29 cellular contexts compared by ENCODE assay signal in the genomic region with DNA sequence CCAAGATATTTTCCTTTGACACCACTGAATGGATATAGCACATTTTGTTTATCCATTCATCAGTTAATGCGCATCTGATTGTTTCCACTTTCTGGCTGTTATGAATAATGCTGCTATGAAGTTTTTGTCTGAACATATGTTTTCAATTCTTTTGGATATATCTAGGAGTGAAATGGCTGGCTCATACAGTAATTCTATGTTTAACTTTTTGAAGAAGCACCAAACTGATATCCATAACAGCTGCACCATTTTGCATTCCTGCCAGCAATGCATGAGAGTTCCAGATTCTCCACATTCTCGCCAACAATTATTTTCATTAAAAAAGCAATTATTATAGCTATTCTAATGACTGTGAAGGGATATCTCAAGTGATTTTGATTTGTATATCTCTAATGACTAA.
"Had no signal": no experiment of that assay in that cellular context is flagged by ENCODE, and none has a peak within 500 bp of the region (broad histone marks: within the 10 kb centered on the region; RNA-seq: fewer than 3 reads in every experiment).

No MANE protein-coding gene starts in this region.

- H3K27ac Mint-ChIP-seq: naive thymus-derived CD4-positive, alpha-beta T cell; natural killer cell; neural progenitor cell; progenitor cell of endocrine pancreas; stimulated activated effector memory CD8-positive, alpha-beta T cell treated with anti-CD3 and anti-CD28 coated beads, Interleukin-12 subunit alpha, Interleukin-12 subunit beta, amount 100 ng/mL, for 72 hours; stimulated activated naive B cell treated with anti-CD40 and anti-IgM and Interleukin-4, amounts not matched to agents 10 μg/mL and 1 μg/mL and 100 μg/mL, for 72 hours; stimulated activated naive CD8-positive, alpha-beta T cell treated with anti-CD3 and anti-CD28 coated beads, Interleukin-15, Interleukin-2, amounts not matched to agents 100 ng/mL and 50 ng/mL, for 24 hours; type B pancreatic cell had no signal

- H3K27me3 Mint-ChIP-seq: stimulated activated naive CD8-positive, alpha-beta T cell treated with anti-CD3 and anti-CD28 coated beads, Interleukin-15, Interleukin-2, amounts not matched to agents 100 ng/mL and 50 ng/mL, for 24 hours had no signal

- FAIRE-seq: small intestine had no signal

- H3K4me3 ChIP-seq: neural progenitor cell, ovary, psoas muscle, right lobe of liver, sigmoid colon, stomach, suprapubic skin, testis, tibial artery, transverse colon, upper lobe of right lung, uterus had no signal

- DNase-seq: naive thymus-derived CD4-positive, alpha-beta T cell; natural killer cell; occipital lobe; ovary; posterior cingulate gyrus; psoas muscle; right cardiac atrium; right lobe of liver; sigmoid colon; small intestine; stimulated activated CD4-positive, alpha-beta T cell treated with anti-CD3 and anti-CD28 coated beads, Interleukin-15, amount 100 ng/mL, for 24 hours; stimulated activated CD4-positive, alpha-beta T cell treated with anti-CD3 and anti-CD28 coated beads, Interleukin-2, amount 100 ng/mL, for 24 hours; stimulated activated CD4-positive, alpha-beta T cell treated with anti-CD3 and anti-CD28 coated beads, Interleukin-2, amount 100 ng/mL, for 48 hours; stimulated activated CD4-positive, alpha-beta T cell treated with anti-CD3 and anti-CD28 coated beads, Interleukin-4, amount 100 ng/mL, for 24 hours; stimulated activated naive B cell treated with anti-CD40 and anti-IgM and Interleukin-4, amounts not matched to agents 10 μg/mL and 1 μg/mL and 100 μg/mL, for 72 hours; stimulated activated naive CD4-positive, alpha-beta T cell treated with Interleukin-2 at 50 U/mL for 16 hours; stomach; testis; tibial artery; transverse colon; upper lobe of right lung; uterus had no signal

- H3K4me1 Mint-ChIP-seq: natural killer cell; neural progenitor cell; stimulated activated effector memory CD8-positive, alpha-beta T cell treated with anti-CD3 and anti-CD28 coated beads, Interleukin-12 subunit alpha, Interleukin-12 subunit beta, amount 100 ng/mL, for 72 hours; stimulated activated naive B cell treated with anti-CD40 and anti-IgM and Interleukin-4, amounts not matched to agents 10 μg/mL and 1 μg/mL and 100 μg/mL, for 72 hours had no signal

- H3K27me3 ChIP-seq: neural progenitor cell, ovary, right lobe of liver, sigmoid colon, stomach, suprapubic skin, testis, tibial artery, transverse colon, upper lobe of right lung, uterus had no signal

- H3K9ac ChIP-seq: neural progenitor cell, parathyroid adenoma had no signal

- H3K79me2 ChIP-seq: parathyroid adenoma had no signal

- H3K9me3 ChIP-seq: ovary, right lobe of liver, sigmoid colon, suprapubic skin, testis, uterus had no signal

- H3K4me2 ChIP-seq: neural progenitor cell had no signal

- H3K4me1 ChIP-seq: neural progenitor cell, parathyroid adenoma, psoas muscle, right lobe of liver, sigmoid colon, suprapubic skin, testis, tibial artery, transverse colon, upper lobe of right lung, uterus had no signal

- H3K27ac ChIP-seq: neural progenitor cell, ovary, parathyroid adenoma, psoas muscle, right lobe of liver, sigmoid colon, stomach, suprapubic skin, testis, tibial artery, transverse colon, upper lobe of right lung, uterus had no signal

- H3K36me3 Mint-ChIP-seq: natural killer cell; neural progenitor cell; stimulated activated effector memory CD8-positive, alpha-beta T cell treated with anti-CD3 and anti-CD28 coated beads, Interleukin-12 subunit alpha, Interleukin-12 subunit beta, amount 100 ng/mL, for 72 hours; type B pancreatic cell had no signal

- H3K36me3 ChIP-seq: neural progenitor cell, ovary, right lobe of liver, sigmoid colon, stomach, suprapubic skin, tibial artery, transverse colon, upper lobe of right lung, uterus had no signal

- H3K9me3 Mint-ChIP-seq: stimulated activated effector memory CD8-positive, alpha-beta T cell treated with anti-CD3 and anti-CD28 coated beads, Interleukin-12 subunit alpha, Interleukin-12 subunit beta, amount 100 ng/mL, for 72 hours; stimulated activated naive CD8-positive, alpha-beta T cell treated with anti-CD3 and anti-CD28 coated beads, Interleukin-15, Interleukin-2, amounts not matched to agents 100 ng/mL and 50 ng/mL, for 24 hours; type B pancreatic cell had no signal

- H3K4me3 Mint-ChIP-seq: naive thymus-derived CD4-positive, alpha-beta T cell; natural killer cell; neural progenitor cell; stimulated activated effector memory CD8-positive, alpha-beta T cell treated with anti-CD3 and anti-CD28 coated beads, Interleukin-12 subunit alpha, Interleukin-12 subunit beta, amount 100 ng/mL, for 72 hours; stimulated activated naive B cell treated with anti-CD40 and anti-IgM and Interleukin-4, amounts not matched to agents 10 μg/mL and 1 μg/mL and 100 μg/mL, for 72 hours; stimulated activated naive CD8-positive, alpha-beta T cell treated with anti-CD3 and anti-CD28 coated beads, Interleukin-15, Interleukin-2, amounts not matched to agents 100 ng/mL and 50 ng/mL, for 24 hours; type B pancreatic cell had no signal

- H2AFZ ChIP-seq: neural progenitor cell, parathyroid adenoma had no signal
